ENCODE assay signal across 10 cellular contexts in the genomic region with DNA sequence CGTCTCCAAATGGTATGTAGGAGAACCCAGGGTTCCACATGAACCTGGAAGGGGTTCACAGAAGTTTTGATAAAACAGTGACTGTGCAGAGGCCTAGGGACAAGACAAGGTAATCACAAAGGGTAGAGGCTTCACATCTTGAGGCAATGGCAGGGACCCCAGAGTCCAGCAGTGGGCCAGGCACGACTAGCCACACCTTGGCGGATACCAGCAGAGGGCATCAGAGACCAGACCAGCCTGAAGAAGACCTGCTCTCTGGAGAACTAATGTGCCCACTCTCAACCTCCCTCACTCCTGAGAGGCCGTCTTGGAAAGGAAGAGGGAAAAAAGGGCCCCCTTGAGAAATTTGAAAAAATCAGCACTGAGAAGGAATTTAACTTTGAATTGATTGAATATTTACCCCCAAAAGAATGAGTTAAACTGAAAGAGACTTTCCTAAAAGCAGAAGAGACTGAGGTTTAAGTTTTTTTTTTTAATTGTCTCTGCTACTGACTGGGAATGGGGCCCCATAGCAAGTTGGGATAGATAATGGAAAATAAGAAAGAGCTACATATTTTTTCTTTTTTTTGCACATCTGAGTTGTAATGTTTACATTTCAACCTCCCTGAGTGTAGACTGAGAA.
DNase-seq lines count a peak whose midpoint lies in the region; ATAC-seq and TF ChIP-seq lines count a peak whose summit lies in the region.
"Had no signal": no experiment of that assay in that cellular context is flagged by ENCODE, and none has a peak within 500 bp of the region (broad histone marks: within the 10 kb centered on the region; RNA-seq: fewer than 3 reads in every experiment).

No MANE protein-coding gene starts in this region.

- H3K27me3 ChIP-seq in RWPE2 (ENCODE audit: insufficient read depth, poor library complexity, severe bottlenecking), result no peaks in the 10 kb centered on the region
- H3K27me3 ChIP-seq in prostate gland (replicated peaks; ENCODE audit: insufficient read depth), result no peaks in the 10 kb centered on the region
- H3K27me3 ChIP-seq: BLaER1 treated with 17β-estradiol and CSF1 and Interleukin-3, amounts not matched to agents 10 nM and 100 nM had no signal

- no peak overlapping the region for H3K27ac ChIP-seq in RWPE2 (ENCODE audit: poor library complexity, severe bottlenecking)
- H3K27ac ChIP-seq in prostate gland, result no peak overlapping the region
- H3K27ac ChIP-seq: BLaER1 treated with 17β-estradiol and CSF1 and Interleukin-3, amounts not matched to agents 10 nM and 100 nM had no signal

- peak; percentile 6 for DNase-seq in NCI-H1105 (lab: John Stamatoyannopoulos, UW)
- DNase-seq in NCI-H1105 treated with DMSO at 0.1 percent for 48 hours (lab: John Stamatoyannopoulos, UW), result no peak
- no peak for DNase-seq in HFF-Myc (ENCODE audit: extremely low read depth, low read depth)
- no peak for DNase-seq in RWPE2 (ENCODE audit: low spot score)
- peak in 1 of 2 donors; percentile 55 for DNase-seq in foreskin fibroblast
- DNase-seq in prostate gland (ENCODE audit: low spot score), result no peak
- no peak for DNase-seq in CD1c-positive myeloid dendritic cell (ENCODE audit: extremely low spot score)
- DNase-seq in occipital lobe (lab: John Stamatoyannopoulos, UW), result no peak
- DNase-seq: activated B cell treated with CpG ODN at 0.5 μM for 24 hours had no signal

- peak; percentile 91 for ATAC-seq in RWPE2 (ENCODE audit: low read depth)

- TF ChIP-seq CTCF in HFF-Myc (IDR thresholded peaks at IDR 0.05; ENCODE audit: low read depth, low read length, missing control alignments), result peak; percentile 51
- TF ChIP-seq CTCF in RWPE2 (IDR thresholded peaks at IDR 0.05; ENCODE audit: poor library complexity, severe bottlenecking), result peak; percentile 85
- peak; percentile 33 for TF ChIP-seq CTCF in foreskin fibroblast (IDR thresholded peaks at IDR 0.05; ENCODE audit: low read depth, low read length)
- peak; percentile 16 to 54 (median 44) for TF ChIP-seq CTCF in prostate gland (IDR thresholded peaks at IDR 0.05)

- no peak for TF ChIP-seq POLR2A in prostate gland (IDR thresholded peaks at IDR 0.05)

- H3K4me1 ChIP-seq in RWPE2 (ENCODE audit: insufficient read depth, poor library complexity, severe bottlenecking), result no peaks in the 10 kb centered on the region
- no peaks in the 10 kb centered on the region for H3K4me1 ChIP-seq in prostate gland (replicated peaks)

- H3K4me3 ChIP-seq in HFF-Myc (replicated peaks; ENCODE audit: low read depth, low read length) (no peak overlapping the region), RWPE2 (ENCODE audit: severe bottlenecking) (no peak overlapping the region), foreskin fibroblast (ENCODE audit: low read depth in 1 of 2, low read length in 2 of 2) (no peak overlapping the region), prostate gland (no peak overlapping the region)
- H3K4me3 ChIP-seq: BLaER1 treated with 17β-estradiol and CSF1 and Interleukin-3, amounts not matched to agents 10 nM and 100 nM had no signal

- intact Hi-C loops in prostate gland (cut with DNase I), result loop anchor here (2.0 kb wide), 1 partner anchor 297 kb away; no protein-coding TSS in a partner anchor

- WGBS in prostate gland, result 66% methylated on average over 4 of the region's 4 CpGs

- H3K36me3 ChIP-seq in RWPE2 (ENCODE audit: low read depth), result no peaks in the 10 kb centered on the region
- H3K36me3 ChIP-seq in prostate gland, result no peaks in the 10 kb centered on the region
- H3K36me3 ChIP-seq: BLaER1 treated with 17β-estradiol and CSF1 and Interleukin-3, amounts not matched to agents 10 nM and 100 nM had no signal

- H3K9me3 ChIP-seq in RWPE2 (ENCODE audit: severe bottlenecking) (no peaks in the 10 kb centered on the region), prostate gland (no peaks in the 10 kb centered on the region)
- H3K9me3 ChIP-seq: BLaER1 treated with 17β-estradiol and CSF1 and Interleukin-3, amounts not matched to agents 10 nM and 100 nM had no signal

Comparison
In these comparisons a context has a peak if more than half of its experiments do, and no peak if none do; other contexts are left out.
1. CTCF ChIP-seq: peak in every context shown above with its lines; median percentile 85 in RWPE2; 51 in HFF-Myc; 44 in prostate gland; 33 in foreskin fibroblast.